In the genomic region with DNA sequence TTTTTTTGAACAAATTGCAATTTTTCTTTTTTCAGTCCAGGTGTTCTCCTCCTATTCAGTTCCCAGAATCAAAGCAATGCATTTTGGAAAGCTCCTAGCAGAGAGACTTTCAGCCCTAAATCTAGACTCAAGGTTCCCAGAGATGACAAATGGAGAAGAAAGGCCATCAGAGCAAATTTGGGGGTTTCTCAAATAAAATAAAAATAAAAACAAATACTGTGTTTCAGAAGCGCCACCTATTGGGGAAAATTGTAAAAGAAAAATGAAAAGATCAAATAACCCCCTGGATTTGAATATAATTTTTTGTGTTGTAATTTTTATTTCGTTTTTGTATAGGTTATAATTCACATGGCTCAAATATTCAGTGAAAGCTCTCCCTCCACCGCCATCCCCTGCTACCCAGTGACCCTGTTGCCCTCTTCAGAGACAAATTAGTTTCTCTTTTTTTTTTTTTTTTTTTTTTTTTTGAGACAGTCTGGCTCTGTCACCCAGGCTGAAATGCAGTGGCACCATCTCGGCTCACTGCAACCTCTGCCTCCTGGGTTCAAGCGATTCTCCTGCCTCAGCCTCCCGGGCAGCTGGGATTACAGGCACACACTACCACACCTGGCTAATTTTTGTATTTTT, we compare ENCODE assay signal across 9 cellular contexts. TPM values are rescaled to one million over a fixed set of nuclear protein-coding genes. Genes with fewer than 3 reads are reported as not detected.
DNase-seq lines count a peak whose midpoint lies in the region; ATAC-seq, FAIRE-seq and TF ChIP-seq lines count a peak whose summit lies in the region.
"Had no signal": no experiment of that assay in that cellular context is flagged by ENCODE, and none has a peak within 500 bp of the region (broad histone marks: within the 10 kb centered on the region; RNA-seq: fewer than 3 reads in every experiment).

No MANE protein-coding gene starts in this region.

- H3K27me3 ChIP-seq in RWPE2 (ENCODE audit: insufficient read depth, poor library complexity, severe bottlenecking) (no peaks in the 10 kb centered on the region), thoracic aorta (replicated peaks; ENCODE audit: insufficient read depth) (no peaks in the 10 kb centered on the region)

- H3K36me3 ChIP-seq in RWPE2 (ENCODE audit: low read depth) (no peaks in the 10 kb centered on the region), thoracic aorta (no peaks in the 10 kb centered on the region)

- DNase-seq in GM03348 (ENCODE audit: low spot score) (peak; percentile 39), RWPE2 (ENCODE audit: low spot score) (no peak), fibroblast of mammary gland (ENCODE audit: low read depth) (peak; percentile 35), thoracic aorta (ENCODE audit: low spot score) (no peak), RCC 7860 (ENCODE audit: low spot score) (no peak), NCI-H226 (no peak)

- TF ChIP-seq CTCF in 22Rv1 (IDR thresholded peaks at IDR 0.05) (peak; percentile 81), RWPE2 (IDR thresholded peaks at IDR 0.05; ENCODE audit: poor library complexity, severe bottlenecking) (peak; percentile 84), fibroblast of mammary gland (conservative IDR thresholded peaks at IDR 0.05; ENCODE audit: control insufficient read depth, insufficient read depth, low read depth, low read length) (peak; percentile 46), thoracic aorta (IDR thresholded peaks at IDR 0.05) (peak; percentile 37)

- H3K9me3 ChIP-seq in RWPE2 (ENCODE audit: severe bottlenecking) (no peaks in the 10 kb centered on the region), thoracic aorta (no peaks in the 10 kb centered on the region)

- H3K4me3 ChIP-seq in RWPE2 (ENCODE audit: severe bottlenecking) (no peak overlapping the region), fibroblast of mammary gland (ENCODE audit: control insufficient read depth, low read depth, low read length) (no peak overlapping the region), thoracic aorta (no peak overlapping the region)

- no peaks in the 10 kb centered on the region for H3K4me1 ChIP-seq in RWPE2 (ENCODE audit: insufficient read depth, poor library complexity, severe bottlenecking)
- no peaks in the 10 kb centered on the region for H3K4me1 ChIP-seq in thoracic aorta (ENCODE audit: control insufficient read depth in 1 of 2, low read depth in 2 of 2)

- no peak for ATAC-seq in RWPE2 (ENCODE audit: low read depth)
- no peak for ATAC-seq in thoracic aorta (ENCODE audit: insufficient number of reproducible peaks, low FRiP score, low read depth)
- ATAC-seq in GM18519 (IDR thresholded peaks at IDR 0.05; ENCODE audit: low FRiP score, unreplicated experiment), result no peak

- no peak for FAIRE-seq in RCC 7860 (lab: Jason Lieb, UNC)

- no peak overlapping the region for H3K27ac ChIP-seq in 22Rv1
- H3K27ac ChIP-seq in RWPE2 (ENCODE audit: poor library complexity, severe bottlenecking), result no peak overlapping the region
- no peak overlapping the region for H3K27ac ChIP-seq in thoracic aorta

RNA-seq across cellular contexts. Expression of a gene that starts 6.2 kb away (rescaled TPM):
- 10 to 100 TPM; 37.1 to 49.0 TPM for total RNA-seq in thoracic aorta

RNA-seq across cellular contexts. Expression of a gene that starts 9.1 kb away (rescaled TPM):
- 1 to 10 TPM in 1 of 2 donors, under 1 TPM in 1; 0.27 to 1.1 TPM for total RNA-seq in thoracic aorta
- total RNA-seq: fibroblast of lung had no signal

RNA-seq across cellular contexts. Expression of a gene that starts 10.7 kb away (rescaled TPM):
- 1 to 10 TPM; 1.6 to 5.8 TPM for total RNA-seq in thoracic aorta
- total RNA-seq: fibroblast of lung had no signal

RNA-seq across cellular contexts. Expression of a gene that starts 48.2 kb away (rescaled TPM):
- 10 to 100 TPM; 21.1 to 45.2 TPM for total RNA-seq in thoracic aorta

RNA-seq across cellular contexts. Expression of a gene that starts 48.7 kb away (rescaled TPM):
- 1 to 10 TPM; 1.1 to 1.3 TPM for total RNA-seq in thoracic aorta
- total RNA-seq: fibroblast of lung had no signal

Comparison
In these comparisons a context has a peak if more than half of its experiments do, and no peak if none do; other contexts are left out.
1. DNase-seq: peak in GM03348 (single experiment) and fibroblast of mammary gland (single experiment); none in RWPE2 (single experiment), thoracic aorta (single experiment), RCC 7860 (single experiment) and NCI-H226 (single experiment).
2. Peak in every context shown above with its lines, with median percentiles within 50 percentile points of each other: CTCF ChIP-seq.